ENCODE assay signal across 8 cellular contexts in genomic region chr11:70191495-70192140, GRCh38. TPM values are rescaled to one million over a fixed set of nuclear protein-coding genes. Genes with fewer than 3 reads are reported as not detected.
DNase-seq lines count a peak whose midpoint lies in the region; ATAC-seq and TF ChIP-seq lines count a peak whose summit lies in the region.

No MANE protein-coding gene starts in this region.

- H3K36me3 Mint-ChIP-seq in nephron (ENCODE audit: low read depth) (no peaks in the 10 kb centered on the region), type B pancreatic cell (no peaks in the 10 kb centered on the region)

- peak; percentile 92 to 96 (median 93) for TF ChIP-seq CTCF in nephron (IDR thresholded peaks at IDR 0.05; ENCODE audit: unreplicated experiment in 3 of 3)
- peak; percentile 96 for TF ChIP-seq CTCF in type B pancreatic cell (conservative IDR thresholded peaks at IDR 0.05)

- DNase-seq in AG08396 (ENCODE audit: low spot score) = peak; percentile 86
- peak; percentile 39 for DNase-seq in GM19238 (ENCODE audit: insufficient read length, low spot score)
- DNase-seq in NOMO-1 (lab: John Stamatoyannopoulos, UW; ENCODE audit: unreplicated experiment in 2 of 2) = peak; percentile 22 to 37
- DNase-seq in activated CD8-positive, alpha-beta memory T cell treated with anti-CD3 and anti-CD28 coated beads, Interleukin-2, amount 50 U/mL, for 48 hours = peak; percentile 86
- DNase-seq in type B pancreatic cell (ENCODE audit: extremely low spot score, unreplicated experiment) = peak; percentile 84
- no peak for DNase-seq in 8988T

- no peaks in the 10 kb centered on the region for H3K4me1 Mint-ChIP-seq in nephron
- peaks cover 4% of the 10 kb centered on the region for H3K4me1 Mint-ChIP-seq in type B pancreatic cell (ENCODE audit: unreplicated experiment)

- H3K27ac Mint-ChIP-seq in nephron (peak overlapping the region in 1 of 3 experiments; percentile 40), type B pancreatic cell (no peak overlapping the region)

- H3K4me3 Mint-ChIP-seq in nephron (no peak overlapping the region), type B pancreatic cell (no peak overlapping the region)

- H3K9me3 Mint-ChIP-seq in nephron = no peaks in the 10 kb centered on the region
- no peaks in the 10 kb centered on the region for H3K9me3 Mint-ChIP-seq in type B pancreatic cell

- ATAC-seq in esophagus mucosa = peak; percentile 84

- H3K27me3 Mint-ChIP-seq in nephron (ENCODE audit: low read depth) (peaks cover 20% of the 10 kb centered on the region), type B pancreatic cell (peaks cover 12% of the 10 kb centered on the region)

RNA-seq across cellular contexts. Expression of gene FADD, which starts 11.5 kb away (rescaled TPM):
- total RNA-seq in esophagus mucosa (19.6 TPM), type B pancreatic cell (ENCODE audit: low replicate concordance) (24.0 TPM in 2 replicates)
